30 cellular contexts compared by ENCODE assay signal in genomic region chr1:19971657-19972056, GRCh38. TPM values are rescaled to one million over a fixed set of nuclear protein-coding genes. Genes with fewer than 3 reads are reported as not detected.
DNase-seq lines count a peak whose midpoint lies in the region; ATAC-seq, FAIRE-seq and TF ChIP-seq lines count a peak whose summit lies in the region.
"Had no signal": no experiment of that assay in that cellular context is flagged by ENCODE, and none has a peak within 500 bp of the region (broad histone marks: within the 10 kb centered on the region; RNA-seq: fewer than 3 reads in every experiment).

No MANE protein-coding gene starts in this region.

- DNase-seq in left ventricle myocardium inferior (no peak), left ventricle myocardium superior (no peak), A549 (ENCODE audit: low read depth in 1 of 2, low spot score in 1 of 2) (no peak), K562 (ENCODE audit: extremely low read depth in 1 of 4, low spot score in 3 of 4) (no peak), tibial artery (no peak)
- DNase-seq: ACHN; BE2C; C1 segment of cervical spinal cord; CD4-positive, alpha-beta memory T cell; CD4-positive, CD25-positive, alpha-beta regulatory T cell; CD8-positive, alpha-beta memory T cell; COR-L47; DMS 273 treated with DMSO at 0.1 percent for 48 hours; DMS153; DMS53; DMS79; DND-41; EL; GDM1 had no signal

- WGBS in A549 (ENCODE audit: missing lambda C conversion rate), result 3% methylated on average over 1 of the region's 1 CpG
- WGBS in K562 (ENCODE audit: insufficient coverage, low coverage, missing lambda C conversion rate), result 3% methylated on average over 1 of the region's 1 CpG

- in situ Hi-C loops in K562 (cut with MboI), result no loop called here

- TF ChIP-seq RAD21 in A549 (conservative IDR thresholded peaks at IDR 0.05 in 1 of 2, IDR thresholded peaks at IDR 0.05 in 1 of 2) (no peak), K562 (CRISPR knock-in tag; conservative IDR thresholded peaks at IDR 0.05 in 1 of 2, IDR thresholded peaks at IDR 0.05 in 1 of 2) (no peak)

- BruUV-seq in K562 (replicated peaks; lab: Mats Ljungman, UMichigan), result no TSS peak

- intact Hi-C loops in left ventricle myocardium inferior (cut with micrococcal nuclease) (loop anchor here (10.0 kb wide), 1 partner anchor 123 kb away; no protein-coding TSS in a partner anchor), left ventricle myocardium superior (cut with micrococcal nuclease) (no loop called here), K562 (cut with micrococcal nuclease) (no loop called here), tibial artery (cut with DNase I; ENCODE audit: low total_unique reads) (no loop called here)

- H3K36me3 ChIP-seq in left ventricle myocardium inferior, result no peaks in the 10 kb centered on the region
- no peaks in the 10 kb centered on the region for H3K36me3 ChIP-seq in K562 (ENCODE audit: control insufficient read depth, insufficient read depth, low read length)
- H3K36me3 ChIP-seq in tibial artery, result no peaks in the 10 kb centered on the region
- H3K36me3 ChIP-seq: BE2C, BLaER1 had no signal

- CTCF ChIA-PET in A549 (lab: Yijun Ruan, JAX) (interaction anchor here (1.2 kb wide), 1 partner anchor 181 kb away, joined by 3 read pairs; no protein-coding TSS in a partner anchor), K562 (lab: Yijun Ruan, JAX; ENCODE audit: low intra/inter-chr PET ratio) (no interaction called here)

- H2AFZ ChIP-seq in K562 (ENCODE audit: low read depth, low read length), result no peak overlapping the region

- H3K4me1 ChIP-seq in left ventricle myocardium inferior (peaks cover 42% of the 10 kb centered on the region), A549 (no peaks in the 10 kb centered on the region), K562 (replicated peaks in 1 of 2; ENCODE audit: control insufficient read depth in 2 of 2, insufficient read depth in 2 of 2, low read length in 2 of 2) (no peaks in the 10 kb centered on the region), tibial artery (no peaks in the 10 kb centered on the region)
- H3K4me1 ChIP-seq: BE2C had no signal

- no peaks in the 10 kb centered on the region for H3K79me2 ChIP-seq in K562 (ENCODE audit: control insufficient read depth, insufficient read depth, low read length)

- H4K20me1 ChIP-seq in K562 (replicated peaks; ENCODE audit: control insufficient read depth, insufficient read depth, low read length), result no peaks in the 10 kb centered on the region
- H4K20me1 ChIP-seq: BLaER1 had no signal

- POLR2A ChIA-PET in A549 (lab: Yijun Ruan, JAX) (no interaction called here), K562 (lab: Yijun Ruan, JAX) (no interaction called here)

- H3K4me3 ChIP-seq in left ventricle myocardium inferior (no peak overlapping the region), A549 (no peak overlapping the region), K562 (no peak overlapping the region), tibial artery (no peak overlapping the region)
- H3K4me3 ChIP-seq: BLaER1, GM12878 had no signal

- TF ChIP-seq CTCF in left ventricle myocardium inferior (IDR thresholded peaks at IDR 0.05; ENCODE audit: borderline replicate concordance), result no peak
- TF ChIP-seq CTCF in A549 (IDR thresholded peaks at IDR 0.05), result no peak
- TF ChIP-seq CTCF in K562 (IDR thresholded peaks at IDR 0.05 in 2 of 3, conservative IDR thresholded peaks at IDR 0.05 in 1 of 3; ENCODE audit: insufficient read depth in 2 of 3, low read depth in 1 of 3, low read length in 3 of 3), result no peak
- TF ChIP-seq CTCF in tibial artery (IDR thresholded peaks at IDR 0.05), result no peak

- H3K27me3 ChIP-seq in left ventricle myocardium inferior (ENCODE audit: low read depth) (peaks cover 38% of the 10 kb centered on the region), K562 (ENCODE audit: control insufficient read depth in 2 of 2, insufficient read depth in 2 of 2, low read length in 2 of 2) (peaks cover 0 to 21% of the 10 kb centered on the region in 2 experiments; a peak in 3 of 5 replicates), tibial artery (peaks cover 0 to 21% of the 10 kb centered on the region in 2 donors)
- H3K27me3 ChIP-seq: BE2C, BLaER1 had no signal

- no peak for ATAC-seq in left ventricle myocardium superior
- no peak for ATAC-seq in A549
- no peak for ATAC-seq in K562
- ATAC-seq: GM12878 had no signal

- no peak overlapping the region for H3K9ac ChIP-seq in K562 (ENCODE audit: insufficient read depth in 1 of 2, low read depth in 2 of 2, low read length in 2 of 2)
- H3K9ac ChIP-seq: BLaER1 had no signal

- TF ChIP-seq POLR2A in A549 (IDR thresholded peaks at IDR 0.05; ENCODE audit: low read length) (no peak), K562 (conservative IDR thresholded peaks at IDR 0.05) (no peak)

- no peaks in the 10 kb centered on the region for H3K9me1 ChIP-seq in K562 (ENCODE audit: control insufficient read depth, insufficient read depth, low read length)

- H3K27ac ChIP-seq in left ventricle myocardium inferior (replicated peaks) (peak overlapping the region; percentile 89), A549 (no peak overlapping the region), K562 (ENCODE audit: extremely low read depth, low read depth, low read length) (no peak overlapping the region), tibial artery (no peak overlapping the region)
- H3K27ac ChIP-seq: 22Rv1, BLaER1 had no signal

- H3K4me2 ChIP-seq in A549, result no peak overlapping the region
- H3K4me2 ChIP-seq in K562 (ENCODE audit: insufficient read depth, low read length), result no peak overlapping the region
- H3K4me2 ChIP-seq: BLaER1 had no signal

- no peak for TF ChIP-seq EP300 in A549 (IDR thresholded peaks at IDR 0.05)
- no peak for TF ChIP-seq EP300 in K562 (IDR thresholded peaks at IDR 0.05; ENCODE audit: low read length)

- FAIRE-seq in A549 (lab: Jason Lieb, UNC), result no peak
- no peak for FAIRE-seq in K562 (lab: Jason Lieb, UNC)
- FAIRE-seq: GM12878, GM12892, GM18507 had no signal

- H3K9me3 ChIP-seq in left ventricle myocardium inferior (replicated peaks) (no peaks in the 10 kb centered on the region), A549 (no peaks in the 10 kb centered on the region), K562 (replicated peaks; ENCODE audit: control insufficient read depth, insufficient read depth, low read depth, low read length) (no peaks in the 10 kb centered on the region), tibial artery (no peaks in the 10 kb centered on the region)
- H3K9me3 ChIP-seq: BE2C, BLaER1 had no signal

TF ChIP-seq in A549, 52 proteins besides CTCF, POLR2A, EP300 and RAD21 (continues in another document):
- no peak for TF ChIP-seq ZFP36 (IDR thresholded peaks at IDR 0.05; ENCODE audit: borderline replicate concordance, partially characterized antibody)

RNA-seq across cellular contexts. Expression of gene PLA2G2A, which starts 7.8 kb away (rescaled TPM):
- total RNA-seq in left ventricle myocardium inferior, result 69.0 TPM
- total RNA-seq in left ventricle myocardium superior, result 82.2 TPM
- 0.21 TPM in 1 of 2 replicates, not detected in the other for polyA plus RNA-seq in A549 (2011; rRNA removed)
- polyA plus RNA-seq in A549 (2012; cell fraction: cytosol; rRNA removed), result not detected in 2 replicates
- not detected in 2 replicates for polyA plus RNA-seq in A549 (2012; cell fraction: nucleus; rRNA removed)
- polyA plus RNA-seq in A549 (2017; fragmentation: RNase III; extraction: RNeasy Plus Mini Kit Qiagen cat#74134 plus additional on column Dnase treatment), result 0.13 TPM in 2 of 3 replicates, not detected in the other
- polyA minus RNA-seq in A549 (2011; rRNA and poly(A)+ RNA removed), result not detected in 2 replicates
- not detected in 2 replicates for total RNA-seq in K562 (2011; cell fraction: chromatin; rRNA removed; ENCODE audit: low replicate concordance)
- not detected in 2 replicates for total RNA-seq in K562 (2011; cell fraction: nucleolus; rRNA removed)
- total RNA-seq in K562 (2011; cell fraction: nucleoplasm; rRNA removed), result not detected in 2 replicates
- not detected in 2 replicates for total RNA-seq in K562 (2014; rRNA removed)
- not detected in 2 replicates for total RNA-seq in K562 (2014; rRNA removed; fragmentation: Illumina TruSeq; extraction: Trizol)
- not detected in 2 replicates for total RNA-seq in K562 (2015; rRNA removed; fragmentation: Illumina TruSeq; extraction: Trizol)
- 0.18 TPM in 1 of 2 replicates, not detected in the other for total RNA-seq in K562 (2021)
- not detected in 2 replicates for polyA plus RNA-seq in K562 (2011; rRNA removed)
- not detected in 2 replicates for polyA plus RNA-seq in K562 (2011; cell fraction: cytosol; rRNA removed)
- polyA plus RNA-seq in K562 (2011; cell fraction: nucleus; rRNA removed), result not detected in 2 replicates
- polyA plus RNA-seq in K562 (2012), result 0.10 TPM in 1 of 2 replicates, not detected in the other
- polyA plus RNA-seq in K562 (2014; fragmentation: Illumina TruSeq; extraction: Trizol), result not detected in 2 replicates
- not detected for polyA plus RNA-seq in K562 (2014; fragmentation: Nextera tagmentation; extraction: Ambion mirVana)
- polyA plus RNA-seq in K562 (2014; rRNA removed), result not detected in 2 replicates
- polyA minus RNA-seq in K562 (2011; rRNA and poly(A)+ RNA removed), result not detected in 2 replicates
- polyA minus RNA-seq in K562 (2011; cell fraction: cytosol; rRNA and poly(A)+ RNA removed), result not detected in 2 replicates
- not detected in 2 replicates for polyA minus RNA-seq in K562 (2011; cell fraction: nucleus; rRNA and poly(A)+ RNA removed)
- total RNA-seq: A172; A673; CD4-positive, alpha-beta memory T cell; CD4-positive, CD25-positive, alpha-beta regulatory T cell; CD8-positive, alpha-beta memory T cell; Daoy; G401 had no signal
- polyA plus RNA-seq: AG04450; CD14-positive monocyte; CD4-positive, alpha-beta memory T cell; CD4-positive, CD25-positive, alpha-beta regulatory T cell; CD8-positive, alpha-beta memory T cell; GM12878 had no signal

RNA-seq across cellular contexts. Expression of gene PLA2G2E, which starts 48.2 kb away (rescaled TPM):
- total RNA-seq in left ventricle myocardium inferior, result not detected
- total RNA-seq in left ventricle myocardium superior, result not detected
- not detected in 2 replicates for polyA plus RNA-seq in A549 (2011; rRNA removed)
- not detected in 2 replicates for polyA plus RNA-seq in A549 (2012; cell fraction: cytosol; rRNA removed)
- polyA plus RNA-seq in A549 (2012; cell fraction: nucleus; rRNA removed), result not detected in 2 replicates
- polyA plus RNA-seq in A549 (2017; fragmentation: RNase III; extraction: RNeasy Plus Mini Kit Qiagen cat#74134 plus additional on column Dnase treatment), result not detected in 3 replicates
- not detected in 2 replicates for polyA minus RNA-seq in A549 (2011; rRNA and poly(A)+ RNA removed)
- not detected in 2 replicates for total RNA-seq in K562 (2011; cell fraction: chromatin; rRNA removed; ENCODE audit: low replicate concordance)
- not detected in 2 replicates for total RNA-seq in K562 (2011; cell fraction: nucleolus; rRNA removed)
- total RNA-seq in K562 (2011; cell fraction: nucleoplasm; rRNA removed), result not detected in 2 replicates
- not detected in 2 replicates for total RNA-seq in K562 (2014; rRNA removed)
- not detected in 2 replicates for total RNA-seq in K562 (2014; rRNA removed; fragmentation: Illumina TruSeq; extraction: Trizol)
- total RNA-seq in K562 (2015; rRNA removed; fragmentation: Illumina TruSeq; extraction: Trizol), result not detected in 2 replicates
- not detected in 2 replicates for total RNA-seq in K562 (2021)
- not detected in 2 replicates for polyA plus RNA-seq in K562 (2011; rRNA removed)
- not detected in 2 replicates for polyA plus RNA-seq in K562 (2011; cell fraction: cytosol; rRNA removed)
- not detected in 2 replicates for polyA plus RNA-seq in K562 (2011; cell fraction: nucleus; rRNA removed)
- polyA plus RNA-seq in K562 (2012), result not detected in 2 replicates
- not detected in 2 replicates for polyA plus RNA-seq in K562 (2014; fragmentation: Illumina TruSeq; extraction: Trizol)
- not detected for polyA plus RNA-seq in K562 (2014; fragmentation: Nextera tagmentation; extraction: Ambion mirVana)
- polyA plus RNA-seq in K562 (2014; rRNA removed), result not detected in 2 replicates
- not detected in 2 replicates for polyA minus RNA-seq in K562 (2011; rRNA and poly(A)+ RNA removed)
- polyA minus RNA-seq in K562 (2011; cell fraction: cytosol; rRNA and poly(A)+ RNA removed), result not detected in 2 replicates
- not detected in 2 replicates for polyA minus RNA-seq in K562 (2011; cell fraction: nucleus; rRNA and poly(A)+ RNA removed)
- total RNA-seq: A172; A673; CD4-positive, alpha-beta memory T cell; CD4-positive, CD25-positive, alpha-beta regulatory T cell; CD8-positive, alpha-beta memory T cell; Daoy; G401; GM12878 had no signal
- polyA plus RNA-seq: AG04450; CD14-positive monocyte; CD4-positive, alpha-beta memory T cell; CD4-positive, CD25-positive, alpha-beta regulatory T cell; CD8-positive, alpha-beta memory T cell; GM12878 had no signal

Comparison
In these comparisons a context has a peak if more than half of its experiments do, and no peak if none do; other contexts are left out.
1. RNA of gene PLA2G2A, which starts 7.8 kb away (total RNA-seq): 82.2 TPM in left ventricle myocardium superior (single experiment) and 69.0 TPM in left ventricle myocardium inferior (single experiment); 0.18 TPM in K562; every median in the first group is over 10 times any median in the second.